ENCODE assay signal across 1 cellular context in the genomic region with DNA sequence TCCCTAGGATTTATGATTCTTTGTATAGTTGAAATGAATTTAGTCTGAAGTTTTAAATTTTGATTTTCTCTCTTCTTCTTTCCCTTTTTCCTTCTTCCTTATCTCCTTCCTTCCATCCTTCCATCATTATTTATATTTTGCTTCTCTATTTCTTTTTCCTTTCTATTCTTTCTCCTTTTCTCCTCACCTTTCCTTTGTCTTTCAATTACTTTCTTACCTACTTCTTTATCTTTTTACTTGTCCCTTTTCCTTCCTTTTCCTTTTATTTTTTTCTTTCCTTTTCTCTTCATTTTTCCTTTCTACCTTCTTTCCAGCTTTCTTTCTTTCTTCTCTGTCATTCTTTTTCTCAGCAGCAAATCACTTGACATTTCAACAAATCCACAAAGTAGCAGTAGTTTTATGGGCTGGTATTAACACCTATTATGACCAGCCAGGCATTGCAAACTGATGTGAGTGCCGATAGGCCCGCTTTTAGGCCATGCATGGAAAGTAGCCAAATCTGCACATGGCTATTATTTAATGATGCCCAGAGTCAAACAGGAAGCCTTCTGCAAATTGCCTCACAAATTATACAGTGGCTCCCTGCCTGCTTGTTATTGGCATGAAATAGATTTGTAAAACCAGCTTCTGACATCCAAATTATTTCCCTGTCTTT.
TF ChIP-seq lines count a peak whose summit lies in the region.

No MANE protein-coding gene starts in this region.

TF ChIP-seq in HEK293, 187 proteins besides CTCF, POLR2A, EP300 and RAD21 (continued from another document and continues in another):
- TF ChIP-seq, protein P1, sequence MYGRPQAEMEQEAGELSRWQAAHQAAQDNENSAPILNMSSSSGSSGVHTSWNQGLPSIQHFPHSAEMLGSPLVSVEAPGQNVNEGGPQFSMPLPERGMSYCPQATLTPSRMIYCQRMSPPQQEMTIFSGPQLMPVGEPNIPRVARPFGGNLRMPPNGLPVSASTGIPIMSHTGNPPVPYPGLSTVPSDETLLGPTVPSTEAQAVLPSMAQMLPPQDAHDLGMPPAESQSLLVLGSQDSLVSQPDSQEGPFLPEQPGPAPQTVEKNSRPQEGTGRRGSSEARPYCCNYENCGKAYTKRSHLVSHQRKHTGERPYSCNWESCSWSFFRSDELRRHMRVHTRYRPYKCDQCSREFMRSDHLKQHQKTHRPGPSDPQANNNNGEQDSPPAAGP (tag by site-specific recombination; IDR thresholded peaks at IDR 0.05): no peak
- TF ChIP-seq HOXD13 (CRISPR knock-in tag; IDR thresholded peaks at IDR 0.05; ENCODE audit: borderline replicate concordance): no peak
- TF ChIP-seq, protein P2, sequence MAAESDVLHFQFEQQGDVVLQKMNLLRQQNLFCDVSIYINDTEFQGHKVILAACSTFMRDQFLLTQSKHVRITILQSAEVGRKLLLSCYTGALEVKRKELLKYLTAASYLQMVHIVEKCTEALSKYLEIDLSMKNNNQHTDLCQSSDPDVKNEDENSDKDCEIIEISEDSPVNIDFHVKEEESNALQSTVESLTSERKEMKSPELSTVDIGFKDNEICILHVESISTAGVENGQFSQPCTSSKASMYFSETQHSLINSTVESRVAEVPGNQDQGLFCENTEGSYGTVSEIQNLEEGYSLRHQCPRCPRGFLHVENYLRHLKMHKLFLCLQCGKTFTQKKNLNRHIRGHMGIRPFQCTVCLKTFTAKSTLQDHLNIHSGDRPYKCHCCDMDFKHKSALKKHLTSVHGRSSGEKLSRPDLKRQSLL (tag by site-specific recombination; IDR thresholded peaks at IDR 0.05): no peak
- TF ChIP-seq ZFP3 (tag by site-specific recombination; IDR thresholded peaks at IDR 0.05; ENCODE audit: low read depth): no peak
- peak; percentile 89 for TF ChIP-seq ZNF843 (tag by site-specific recombination; IDR thresholded peaks at IDR 0.05)
- no peak for TF ChIP-seq ZNF473 (tag by site-specific recombination; IDR thresholded peaks at IDR 0.05)
- no peak for TF ChIP-seq ZNF585B (tag by site-specific recombination; IDR thresholded peaks at IDR 0.05)
- no peak for TF ChIP-seq ZNF2 (tag by site-specific recombination; IDR thresholded peaks at IDR 0.05)
- no peak for TF ChIP-seq KLF1 (tag by site-specific recombination; IDR thresholded peaks at IDR 0.05)
- no peak; the same call in 1 of the 2 replicates for TF ChIP-seq ZNF394 (tag by site-specific recombination; IDR thresholded peaks at IDR 0.05; ENCODE audit: borderline replicate concordance)
- no peak for TF ChIP-seq MYNN (tag by site-specific recombination; IDR thresholded peaks at IDR 0.05; ENCODE audit: borderline replicate concordance)
- TF ChIP-seq, protein P3, sequence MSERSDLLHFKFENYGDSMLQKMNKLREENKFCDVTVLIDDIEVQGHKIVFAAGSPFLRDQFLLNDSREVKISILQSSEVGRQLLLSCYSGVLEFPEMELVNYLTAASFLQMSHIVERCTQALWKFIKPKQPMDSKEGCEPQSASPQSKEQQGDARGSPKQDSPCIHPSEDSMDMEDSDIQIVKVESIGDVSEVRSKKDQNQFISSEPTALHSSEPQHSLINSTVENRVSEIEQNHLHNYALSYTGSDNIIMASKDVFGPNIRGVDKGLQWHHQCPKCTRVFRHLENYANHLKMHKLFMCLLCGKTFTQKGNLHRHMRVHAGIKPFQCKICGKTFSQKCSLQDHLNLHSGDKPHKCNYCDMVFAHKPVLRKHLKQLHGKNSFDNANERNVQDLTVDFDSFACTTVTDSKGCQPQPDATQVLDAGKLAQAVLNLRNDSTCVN (tag by site-specific recombination; optimal IDR thresholded peaks at IDR 0.05): no peak
- TF ChIP-seq ZNF791 (tag by site-specific recombination; IDR thresholded peaks at IDR 0.05): 0 out of 2 replicates have a peak, but pooled peaks have one; percentile 26
- TF ChIP-seq, protein P4, sequence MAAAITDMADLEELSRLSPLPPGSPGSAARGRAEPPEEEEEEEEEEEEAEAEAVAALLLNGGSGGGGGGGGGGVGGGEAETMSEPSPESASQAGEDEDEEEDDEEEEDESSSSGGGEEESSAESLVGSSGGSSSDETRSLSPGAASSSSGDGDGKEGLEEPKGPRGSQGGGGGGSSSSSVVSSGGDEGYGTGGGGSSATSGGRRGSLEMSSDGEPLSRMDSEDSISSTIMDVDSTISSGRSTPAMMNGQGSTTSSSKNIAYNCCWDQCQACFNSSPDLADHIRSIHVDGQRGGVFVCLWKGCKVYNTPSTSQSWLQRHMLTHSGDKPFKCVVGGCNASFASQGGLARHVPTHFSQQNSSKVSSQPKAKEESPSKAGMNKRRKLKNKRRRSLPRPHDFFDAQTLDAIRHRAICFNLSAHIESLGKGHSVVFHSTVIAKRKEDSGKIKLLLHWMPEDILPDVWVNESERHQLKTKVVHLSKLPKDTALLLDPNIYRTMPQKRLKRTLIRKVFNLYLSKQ (tag by site-specific recombination; IDR thresholded peaks at IDR 0.05; ENCODE audit: borderline replicate concordance): no peak
- no peak for TF ChIP-seq ZNF600 (tag by site-specific recombination; IDR thresholded peaks at IDR 0.05)
- TF ChIP-seq ZNF175 (tag by site-specific recombination; IDR thresholded peaks at IDR 0.05): no peak
- no peak; the same call in 1 of the 2 replicates for TF ChIP-seq KLF16 (tag by site-specific recombination; IDR thresholded peaks at IDR 0.05)
- peak; percentile 59; the same call in 1 of the 2 replicates for TF ChIP-seq ZNF776 (tag by site-specific recombination; IDR thresholded peaks at IDR 0.05; ENCODE audit: borderline replicate concordance)
- TF ChIP-seq HOXC10 (CRISPR knock-in tag; IDR thresholded peaks at IDR 0.05): no peak
- TF ChIP-seq EGR2 (tag by site-specific recombination; IDR thresholded peaks at IDR 0.05; ENCODE audit: low read depth): no peak
- TF ChIP-seq ZNF19 (tag by site-specific recombination; IDR thresholded peaks at IDR 0.05; ENCODE audit: low read depth): no peak; the same call in 1 of the 2 replicates
- no peak for TF ChIP-seq ZNF707 (tag by site-specific recombination; IDR thresholded peaks at IDR 0.05)
- no peak for TF ChIP-seq ZNF391 (tag by site-specific recombination; IDR thresholded peaks at IDR 0.05; ENCODE audit: borderline replicate concordance, low read depth)
- no peak for TF ChIP-seq ZNF596 (tag by site-specific recombination; IDR thresholded peaks at IDR 0.05)
- TF ChIP-seq ZNF16 (tag by site-specific recombination; IDR thresholded peaks at IDR 0.05; ENCODE audit: low read depth): no peak
- peak; percentile 98 for TF ChIP-seq OSR2 (tag by site-specific recombination; IDR thresholded peaks at IDR 0.05)
- TF ChIP-seq ZNF350 (tag by site-specific recombination; IDR thresholded peaks at IDR 0.05): no peak
- TF ChIP-seq ZNF37A (tag by site-specific recombination; IDR thresholded peaks at IDR 0.05): no peak
- TF ChIP-seq ZBTB1 (tag by site-specific recombination; IDR thresholded peaks at IDR 0.05): no peak
- no peak for TF ChIP-seq ZNF548 (tag by site-specific recombination; IDR thresholded peaks at IDR 0.05)
- TF ChIP-seq ZNF510 (tag by site-specific recombination; IDR thresholded peaks at IDR 0.05; ENCODE audit: insufficient replicate concordance): peak; percentile 7
- TF ChIP-seq ZNF366 (tag by site-specific recombination; conservative IDR thresholded peaks at IDR 0.05): peak; percentile 97
- no peak for TF ChIP-seq ZNF23 (tag by site-specific recombination; IDR thresholded peaks at IDR 0.05; ENCODE audit: borderline replicate concordance)
- TF ChIP-seq ZNF302 (tag by site-specific recombination; IDR thresholded peaks at IDR 0.05; ENCODE audit: low read depth): no peak
- TF ChIP-seq ZFP41 (tag by site-specific recombination; IDR thresholded peaks at IDR 0.05; ENCODE audit: borderline replicate concordance): no peak
- TF ChIP-seq, protein P5, sequence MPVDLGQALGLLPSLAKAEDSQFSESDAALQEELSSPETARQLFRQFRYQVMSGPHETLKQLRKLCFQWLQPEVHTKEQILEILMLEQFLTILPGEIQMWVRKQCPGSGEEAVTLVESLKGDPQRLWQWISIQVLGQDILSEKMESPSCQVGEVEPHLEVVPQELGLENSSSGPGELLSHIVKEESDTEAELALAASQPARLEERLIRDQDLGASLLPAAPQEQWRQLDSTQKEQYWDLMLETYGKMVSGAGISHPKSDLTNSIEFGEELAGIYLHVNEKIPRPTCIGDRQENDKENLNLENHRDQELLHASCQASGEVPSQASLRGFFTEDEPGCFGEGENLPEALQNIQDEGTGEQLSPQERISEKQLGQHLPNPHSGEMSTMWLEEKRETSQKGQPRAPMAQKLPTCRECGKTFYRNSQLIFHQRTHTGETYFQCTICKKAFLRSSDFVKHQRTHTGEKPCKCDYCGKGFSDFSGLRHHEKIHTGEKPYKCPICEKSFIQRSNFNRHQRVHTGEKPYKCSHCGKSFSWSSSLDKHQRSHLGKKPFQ (tag by site-specific recombination; IDR thresholded peaks at IDR 0.05): no peak
- TF ChIP-seq, protein P6, sequence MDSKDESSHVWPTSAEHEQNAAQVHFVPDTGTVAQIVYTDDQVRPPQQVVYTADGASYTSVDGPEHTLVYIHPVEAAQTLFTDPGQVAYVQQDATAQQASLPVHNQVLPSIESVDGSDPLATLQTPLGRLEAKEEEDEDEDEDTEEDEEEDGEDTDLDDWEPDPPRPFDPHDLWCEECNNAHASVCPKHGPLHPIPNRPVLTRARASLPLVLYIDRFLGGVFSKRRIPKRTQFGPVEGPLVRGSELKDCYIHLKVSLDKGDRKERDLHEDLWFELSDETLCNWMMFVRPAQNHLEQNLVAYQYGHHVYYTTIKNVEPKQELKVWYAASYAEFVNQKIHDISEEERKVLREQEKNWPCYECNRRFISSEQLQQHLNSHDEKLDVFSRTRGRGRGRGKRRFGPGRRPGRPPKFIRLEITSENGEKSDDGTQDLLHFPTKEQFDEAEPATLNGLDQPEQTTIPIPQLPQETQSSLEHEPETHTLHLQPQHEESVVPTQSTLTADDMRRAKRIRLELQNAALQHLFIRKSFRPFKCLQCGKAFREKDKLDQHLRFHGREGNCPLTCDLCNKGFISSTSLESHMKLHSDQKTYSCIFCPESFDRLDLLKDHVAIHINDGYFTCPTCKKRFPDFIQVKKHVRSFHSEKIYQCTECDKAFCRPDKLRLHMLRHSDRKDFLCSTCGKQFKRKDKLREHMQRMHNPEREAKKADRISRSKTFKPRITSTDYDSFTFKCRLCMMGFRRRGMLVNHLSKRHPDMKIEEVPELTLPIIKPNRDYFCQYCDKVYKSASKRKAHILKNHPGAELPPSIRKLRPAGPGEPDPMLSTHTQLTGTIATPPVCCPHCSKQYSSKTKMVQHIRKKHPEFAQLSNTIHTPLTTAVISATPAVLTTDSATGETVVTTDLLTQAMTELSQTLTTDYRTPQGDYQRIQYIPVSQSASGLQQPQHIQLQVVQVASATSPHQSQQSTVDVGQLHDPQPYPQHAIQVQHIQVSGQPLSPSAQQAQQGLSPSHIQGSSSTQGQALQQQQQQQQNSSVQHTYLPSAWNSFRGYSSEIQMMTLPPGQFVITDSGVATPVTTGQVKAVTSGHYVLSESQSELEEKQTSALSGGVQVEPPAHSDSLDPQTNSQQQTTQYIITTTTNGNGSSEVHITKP (tag by site-specific recombination; IDR thresholded peaks at IDR 0.05): no peak
- TF ChIP-seq RBAK (tag by site-specific recombination; IDR thresholded peaks at IDR 0.05): no peak
- TF ChIP-seq GFI1B (tag by site-specific recombination; IDR thresholded peaks at IDR 0.05): no peak
- no peak for TF ChIP-seq ZSCAN23 (tag by site-specific recombination; IDR thresholded peaks at IDR 0.05)
- no peak for TF ChIP-seq ZNF223 (tag by site-specific recombination; IDR thresholded peaks at IDR 0.05)
- TF ChIP-seq SP3 (tag by site-specific recombination; IDR thresholded peaks at IDR 0.05): no peak
- TF ChIP-seq, protein P7, sequence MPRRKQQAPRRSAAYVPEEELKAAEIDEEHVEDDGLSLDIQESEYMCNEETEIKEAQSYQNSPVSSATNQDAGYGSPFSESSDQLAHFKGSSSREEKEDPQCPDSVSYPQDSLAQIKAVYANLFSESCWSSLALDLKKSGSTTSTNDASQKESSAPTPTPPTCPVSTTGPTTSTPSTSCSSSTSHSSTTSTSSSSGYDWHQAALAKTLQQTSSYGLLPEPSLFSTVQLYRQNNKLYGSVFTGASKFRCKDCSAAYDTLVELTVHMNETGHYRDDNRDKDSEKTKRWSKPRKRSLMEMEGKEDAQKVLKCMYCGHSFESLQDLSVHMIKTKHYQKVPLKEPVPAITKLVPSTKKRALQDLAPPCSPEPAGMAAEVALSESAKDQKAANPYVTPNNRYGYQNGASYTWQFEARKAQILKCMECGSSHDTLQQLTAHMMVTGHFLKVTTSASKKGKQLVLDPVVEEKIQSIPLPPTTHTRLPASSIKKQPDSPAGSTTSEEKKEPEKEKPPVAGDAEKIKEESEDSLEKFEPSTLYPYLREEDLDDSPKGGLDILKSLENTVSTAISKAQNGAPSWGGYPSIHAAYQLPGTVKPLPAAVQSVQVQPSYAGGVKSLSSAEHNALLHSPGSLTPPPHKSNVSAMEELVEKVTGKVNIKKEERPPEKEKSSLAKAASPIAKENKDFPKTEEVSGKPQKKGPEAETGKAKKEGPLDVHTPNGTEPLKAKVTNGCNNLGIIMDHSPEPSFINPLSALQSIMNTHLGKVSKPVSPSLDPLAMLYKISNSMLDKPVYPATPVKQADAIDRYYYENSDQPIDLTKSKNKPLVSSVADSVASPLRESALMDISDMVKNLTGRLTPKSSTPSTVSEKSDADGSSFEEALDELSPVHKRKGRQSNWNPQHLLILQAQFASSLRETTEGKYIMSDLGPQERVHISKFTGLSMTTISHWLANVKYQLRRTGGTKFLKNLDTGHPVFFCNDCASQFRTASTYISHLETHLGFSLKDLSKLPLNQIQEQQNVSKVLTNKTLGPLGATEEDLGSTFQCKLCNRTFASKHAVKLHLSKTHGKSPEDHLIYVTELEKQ (tag by site-specific recombination; IDR thresholded peaks at IDR 0.05; ENCODE audit: borderline replicate concordance): no peak
- TF ChIP-seq ZFHX2 (tag by site-specific recombination; conservative IDR thresholded peaks at IDR 0.05): no peak
- no peak for TF ChIP-seq ZNF214 (tag by site-specific recombination; IDR thresholded peaks at IDR 0.05; ENCODE audit: borderline replicate concordance)
- no peak for TF ChIP-seq REPIN1 (tag by site-specific recombination; IDR thresholded peaks at IDR 0.05; ENCODE audit: low read depth)
- peak; percentile 95 for TF ChIP-seq FEZF1 (tag by site-specific recombination; IDR thresholded peaks at IDR 0.05)
- TF ChIP-seq ZNF112 (tag by site-specific recombination; IDR thresholded peaks at IDR 0.05): no peak
- TF ChIP-seq ZBTB7A (tag by site-specific recombination; IDR thresholded peaks at IDR 0.05; ENCODE audit: low read depth): no peak
- no peak for TF ChIP-seq MEIS1 (CRISPR knock-in tag; IDR thresholded peaks at IDR 0.05; ENCODE audit: borderline replicate concordance)
- TF ChIP-seq HOXA7 (CRISPR knock-in tag; IDR thresholded peaks at IDR 0.05; ENCODE audit: borderline replicate concordance): no peak
- TF ChIP-seq ZNF670 (tag by site-specific recombination; IDR thresholded peaks at IDR 0.05; ENCODE audit: low read depth): no peak
